8 cellular contexts compared by ENCODE assay signal in the genomic region with DNA sequence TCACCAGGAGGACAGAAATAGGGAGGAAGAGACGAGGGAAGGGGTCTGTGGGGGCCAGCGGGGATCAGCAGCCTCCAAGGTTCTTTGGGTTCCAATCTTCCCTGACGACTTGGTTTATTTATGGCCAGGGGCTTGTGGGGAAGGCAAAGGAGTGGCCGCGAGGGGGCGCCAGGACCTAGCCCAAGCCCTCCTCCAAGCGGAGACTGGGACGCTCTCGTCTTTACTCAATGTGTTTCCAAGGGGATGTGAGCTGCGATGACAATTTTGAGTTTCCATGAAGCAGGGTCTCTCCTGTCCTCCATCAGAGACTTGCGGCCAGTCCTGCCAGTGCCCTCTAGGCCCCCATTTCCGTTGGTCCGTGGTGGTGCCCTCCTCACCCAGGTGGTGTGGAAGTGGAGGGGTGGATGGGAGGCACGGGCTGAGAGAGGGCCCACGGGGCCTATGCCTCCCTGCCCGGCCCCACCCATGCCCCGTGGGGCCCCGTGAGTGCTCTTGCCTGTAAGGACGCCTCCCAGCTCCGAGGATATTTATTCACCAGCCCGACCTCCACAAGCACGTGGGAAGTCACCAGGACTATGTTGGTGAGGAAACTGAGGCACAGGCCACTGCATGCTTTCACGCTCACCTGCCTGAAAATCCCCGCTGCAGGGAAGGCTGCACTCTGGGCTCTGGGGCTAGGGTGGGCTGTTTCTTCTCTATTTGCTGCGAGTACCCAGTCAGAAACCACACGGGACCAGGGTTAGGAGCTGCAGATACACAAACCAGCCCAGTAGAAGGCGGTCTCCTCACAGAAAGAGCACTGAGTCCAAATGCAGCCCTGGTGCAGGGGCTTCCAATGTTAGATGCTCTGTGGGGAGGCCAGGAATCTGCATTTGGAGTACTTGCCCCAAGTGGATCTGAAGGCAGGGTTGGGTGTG. TPM values are rescaled to one million over a fixed set of nuclear protein-coding genes. Genes with fewer than 3 reads are reported as not detected.
DNase-seq lines count a peak whose midpoint lies in the region; ATAC-seq and TF ChIP-seq lines count a peak whose summit lies in the region.

No MANE protein-coding gene starts in this region.

- no peaks in the 10 kb centered on the region for H3F3A ChIP-seq in neural progenitor cell (ENCODE audit: low read depth)

- no peaks in the 10 kb centered on the region for H3K36me3 Mint-ChIP-seq in activated T-cell treated with anti-CD3 and anti-CD28 coated beads, Interleukin-2, amount 50 U/mL, for 4 hours (ENCODE audit: insufficient read depth)
- no peaks in the 10 kb centered on the region for H3K36me3 Mint-ChIP-seq in neural progenitor cell

- in situ Hi-C loops in Caki2 (cut with HindIII; ENCODE audit: low pct_unique_long_range_greater_than_20kb, low sequenced_read_pairs) (no loop called here), KBM-7 (cut with MboI; ENCODE audit: low pct_unique_long_range_greater_than_20kb, low sequenced_read_pairs) (no loop called here)

- no peaks in the 10 kb centered on the region for H3K9me3 Mint-ChIP-seq in activated T-cell treated with anti-CD3 and anti-CD28 coated beads, Interleukin-2, amount 50 U/mL, for 4 hours
- H3K9me3 Mint-ChIP-seq in neural progenitor cell: peaks cover 4% of the 10 kb centered on the region

- no peaks in the 10 kb centered on the region for H3K36me3 ChIP-seq in neural progenitor cell

- peaks cover 23% of the 10 kb centered on the region for H3K27me3 Mint-ChIP-seq in activated T-cell treated with anti-CD3 and anti-CD28 coated beads, Interleukin-2, amount 50 U/mL, for 4 hours (ENCODE audit: low read depth)
- peaks cover 10% of the 10 kb centered on the region for H3K27me3 Mint-ChIP-seq in neural progenitor cell (ENCODE audit: insufficient read depth, low read depth)

- H3K79me2 ChIP-seq in neural progenitor cell (ENCODE audit: low read depth): no peaks in the 10 kb centered on the region

- peak overlapping the region; percentile 50 for H3K27ac Mint-ChIP-seq in neural progenitor cell

- peaks cover 5% of the 10 kb centered on the region for H3K4me1 Mint-ChIP-seq in activated T-cell treated with anti-CD3 and anti-CD28 coated beads, Interleukin-2, amount 50 U/mL, for 4 hours (ENCODE audit: low read depth)
- peaks cover 6% of the 10 kb centered on the region for H3K4me1 Mint-ChIP-seq in neural progenitor cell

- TF ChIP-seq CTCF in neural progenitor cell (IDR thresholded peaks at IDR 0.05): peak; percentile 94

- peak overlapping the region; percentile 95 for H2AFZ ChIP-seq in neural progenitor cell (replicated peaks)

- ATAC-seq in activated T-cell treated with anti-CD3 and anti-CD28 coated beads, Interleukin-2, amount 50 U/mL, for 4 hours: peak; percentile 76 to 80
- no peak for ATAC-seq in GM18867 (IDR thresholded peaks at IDR 0.05; ENCODE audit: unreplicated experiment)

- no peaks in the 10 kb centered on the region for H4K20me1 ChIP-seq in neural progenitor cell (ENCODE audit: low read depth)

- no peaks in the 10 kb centered on the region for H3K27me3 ChIP-seq in neural progenitor cell

- H3K9me3 ChIP-seq in neural progenitor cell (ENCODE audit: low read depth): no peaks in the 10 kb centered on the region

- H3K27ac ChIP-seq in neural progenitor cell (no peak overlapping the region), substantia nigra (ENCODE audit: low read depth, low read length, poor library complexity, severe bottlenecking) (no peak overlapping the region)

- H3K4me3 Mint-ChIP-seq in activated T-cell treated with anti-CD3 and anti-CD28 coated beads, Interleukin-2, amount 50 U/mL, for 4 hours: no peak overlapping the region
- peak overlapping the region; percentile 52 for H3K4me3 Mint-ChIP-seq in neural progenitor cell

- DNase-seq in Caki2 (ENCODE audit: low read depth) (peak; percentile 46), KBM-7 (peak; percentile 89), OCI-M1 (lab: John Stamatoyannopoulos, UW) (peak; percentile 80), fibroblast of gingiva (ENCODE audit: low read depth) (peak; percentile 74), neural progenitor cell (ENCODE audit: low spot score) (peak; percentile 93), substantia nigra (lab: John Stamatoyannopoulos, UW) (peak in 43 of 49 donors; percentile 3 to 81 (median 46))
- DNase-seq in activated T-cell treated with anti-CD3 and anti-CD28 coated beads, Interleukin-2, amount 50 U/mL, for 4 hours: peak; percentile 48

- H3K4me3 ChIP-seq in neural progenitor cell: no peak overlapping the region

- no peak overlapping the region for H3K9ac ChIP-seq in neural progenitor cell

- H3K4me1 ChIP-seq in neural progenitor cell: no peaks in the 10 kb centered on the region

- H3K4me2 ChIP-seq in neural progenitor cell: peak overlapping the region; percentile 53

RNA-seq across cellular contexts. Expression of a gene that starts 26.5 kb away (rescaled TPM):
- total RNA-seq in Caki2 (2014; rRNA removed; shearing (Covaris generic); ENCODE audit: low replicate concordance): not detected in 2 replicates
- not detected for total RNA-seq in activated T-cell treated with anti-CD3 and anti-CD28 coated beads, Interleukin-2, amount 50 U/mL, for 4 hours
- total RNA-seq in neural progenitor cell (ENCODE audit: low replicate concordance): not detected in 2 replicates
